ENCODE assay signal across 20 cellular contexts in genomic region chr5:179127136-179128040, GRCh38.
"Had no signal": no experiment of that assay in that cellular context is flagged by ENCODE, and none has a peak within 500 bp of the region (broad histone marks: within the 10 kb centered on the region; RNA-seq: fewer than 3 reads in every experiment).

No MANE protein-coding gene starts in this region.

- ATAC-seq: activated CD8-positive, alpha-beta T cell treated with anti-CD3 and anti-CD28 coated beads for 36 hours; activated naive CD8-positive, alpha-beta T cell treated with anti-CD3 and anti-CD28 coated beads, Interleukin-2, amount 50 U/mL, for 24 hours; foreskin keratinocyte; right lobe of liver; stimulated activated memory B cell treated with anti-CD40 and anti-IgM and Interleukin-4, amounts not matched to agents 10 μg/mL and 1 μg/mL and 100 μg/mL, for 72 hours; WTC11 had no signal

- H3K4me1 ChIP-seq: colonic mucosa, foreskin keratinocyte, right lobe of liver had no signal

- H3K36me3 Mint-ChIP-seq: activated naive CD4-positive, alpha-beta T cell treated with anti-CD3 and anti-CD28 coated beads, Interleukin-2, amount 10 ng/mL, durations not matched to agents 7 days and 5 days; stimulated activated memory B cell treated with anti-CD40 and anti-IgM and Interleukin-4, amounts not matched to agents 10 μg/mL and 1 μg/mL and 100 μg/mL, for 72 hours; WTC11 had no signal

- H3K36me3 ChIP-seq: colonic mucosa, ovary, right lobe of liver, thoracic aorta had no signal

- H3K4me3 Mint-ChIP-seq: activated CD8-positive, alpha-beta T cell treated with anti-CD3 and anti-CD28 coated beads for 36 hours; activated naive CD4-positive, alpha-beta T cell treated with anti-CD3 and anti-CD28 coated beads, Interleukin-2, amount 10 ng/mL, durations not matched to agents 7 days and 5 days; activated naive CD8-positive, alpha-beta T cell treated with anti-CD3 and anti-CD28 coated beads, Interleukin-2, amount 50 U/mL, for 24 hours; activated T-helper 1 cell treated with anti-CD3 and anti-CD28 coated beads, Interleukin-12 subunit alpha, Interleukin-12 subunit beta, Interleukin-2, Interleukin-4 antibody, amounts not matched to agents 30 ng/mL and 10 ng/mL and 1 ng/mL, durations not matched to agents 14 hours and 24 hours and 36 hours; brain; stimulated activated memory B cell treated with anti-CD40 and anti-IgM and Interleukin-4, amounts not matched to agents 10 μg/mL and 1 μg/mL and 100 μg/mL, for 72 hours; WTC11 had no signal

- FAIRE-seq: small intestine had no signal

- H2AFZ ChIP-seq: hepatocyte had no signal

- H3K27ac Mint-ChIP-seq: activated CD8-positive, alpha-beta T cell treated with anti-CD3 and anti-CD28 coated beads for 36 hours; activated naive CD4-positive, alpha-beta T cell treated with anti-CD3 and anti-CD28 coated beads, Interleukin-2, amount 10 ng/mL, durations not matched to agents 7 days and 5 days; activated naive CD8-positive, alpha-beta T cell treated with anti-CD3 and anti-CD28 coated beads, Interleukin-2, amount 50 U/mL, for 24 hours; activated T-helper 1 cell treated with anti-CD3 and anti-CD28 coated beads, Interleukin-12 subunit alpha, Interleukin-12 subunit beta, Interleukin-2, Interleukin-4 antibody, amounts not matched to agents 30 ng/mL and 10 ng/mL and 1 ng/mL, durations not matched to agents 14 hours and 24 hours and 36 hours; brain; stimulated activated memory B cell treated with anti-CD40 and anti-IgM and Interleukin-4, amounts not matched to agents 10 μg/mL and 1 μg/mL and 100 μg/mL, for 72 hours; WTC11 had no signal

- H3K4me1 Mint-ChIP-seq: activated naive CD4-positive, alpha-beta T cell treated with anti-CD3 and anti-CD28 coated beads, Interleukin-2, amount 10 ng/mL, durations not matched to agents 7 days and 5 days; activated naive CD8-positive, alpha-beta T cell treated with anti-CD3 and anti-CD28 coated beads, Interleukin-2, amount 50 U/mL, for 24 hours; brain; stimulated activated memory B cell treated with anti-CD40 and anti-IgM and Interleukin-4, amounts not matched to agents 10 μg/mL and 1 μg/mL and 100 μg/mL, for 72 hours; WTC11 had no signal

- DNase-seq: activated CD4-positive, alpha-beta T cell treated with anti-CD3 and anti-CD28 coated beads for 48 hours; activated CD8-positive, alpha-beta T cell treated with anti-CD3 and anti-CD28 coated beads for 36 hours; activated naive CD4-positive, alpha-beta T cell treated with anti-CD3 and anti-CD28 coated beads, Interleukin-2, amount 10 ng/mL, durations not matched to agents 7 days and 5 days; activated naive CD8-positive, alpha-beta T cell treated with anti-CD3 and anti-CD28 coated beads, Interleukin-2, amount 50 U/mL, for 24 hours; anterior cingulate cortex; central memory CD4-positive, alpha-beta T cell; colonic mucosa; foreskin keratinocyte; mammary epithelial cell; small intestine; stimulated activated CD4-positive, alpha-beta T cell treated with anti-CD3 and anti-CD28 coated beads, Interleukin-4, amount 100 ng/mL, for 24 hours; SW 1271 had no signal

- H3K9me3 Mint-ChIP-seq: activated CD8-positive, alpha-beta T cell treated with anti-CD3 and anti-CD28 coated beads for 36 hours; activated naive CD8-positive, alpha-beta T cell treated with anti-CD3 and anti-CD28 coated beads, Interleukin-2, amount 50 U/mL, for 24 hours; stimulated activated memory B cell treated with anti-CD40 and anti-IgM and Interleukin-4, amounts not matched to agents 10 μg/mL and 1 μg/mL and 100 μg/mL, for 72 hours; WTC11 had no signal

- H3K27ac ChIP-seq: colonic mucosa, foreskin keratinocyte, hepatocyte, ovary, right lobe of liver, thoracic aorta had no signal

- H3K79me2 ChIP-seq: hepatocyte had no signal

- H3K27me3 ChIP-seq: colonic mucosa, foreskin keratinocyte, hepatocyte, ovary, right lobe of liver had no signal

- H3K4me2 ChIP-seq: hepatocyte had no signal

- H3K27me3 Mint-ChIP-seq: activated CD8-positive, alpha-beta T cell treated with anti-CD3 and anti-CD28 coated beads for 36 hours; activated naive CD4-positive, alpha-beta T cell treated with anti-CD3 and anti-CD28 coated beads, Interleukin-2, amount 10 ng/mL, durations not matched to agents 7 days and 5 days; activated naive CD8-positive, alpha-beta T cell treated with anti-CD3 and anti-CD28 coated beads, Interleukin-2, amount 50 U/mL, for 24 hours; brain had no signal

- H3K9me3 ChIP-seq: colonic mucosa, ovary, right lobe of liver, thoracic aorta had no signal

- H3K4me3 ChIP-seq: colonic mucosa, hepatocyte, ovary, right lobe of liver, thoracic aorta had no signal
